8 cellular contexts compared by ENCODE assay signal in the genomic region with DNA sequence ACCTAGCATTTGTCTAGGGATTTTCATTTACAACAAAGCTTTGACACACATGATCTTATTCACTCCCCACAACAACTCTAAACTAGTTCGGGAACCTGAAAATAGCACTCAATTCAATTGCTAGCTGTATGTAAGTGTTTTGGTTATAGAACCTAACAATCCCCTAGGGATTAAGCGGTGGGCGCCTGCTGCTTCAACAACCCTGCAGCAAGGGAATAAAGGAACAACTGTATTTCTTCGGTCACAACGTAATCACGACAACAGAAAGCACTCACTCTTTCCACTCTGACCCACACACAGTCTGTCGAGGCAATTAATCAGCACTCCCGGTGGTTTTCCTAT. TPM values are rescaled to one million over a fixed set of nuclear protein-coding genes. Genes with fewer than 3 reads are reported as not detected.
DNase-seq lines count a peak whose midpoint lies in the region; ATAC-seq, FAIRE-seq and TF ChIP-seq lines count a peak whose summit lies in the region.

No MANE protein-coding gene starts in this region.

- peaks cover 9% of the 10 kb centered on the region for H3K4me1 ChIP-seq in hepatocyte (ENCODE audit: insufficient read depth)
- H3K4me1 ChIP-seq in tibial artery = peaks cover 0 to 14% (median 0%) of the 10 kb centered on the region in 4 donors

- H3K79me2 ChIP-seq in hepatocyte = peaks cover 27% of the 10 kb centered on the region

- H3K9me3 ChIP-seq in hepatocyte (ENCODE audit: low read depth) (no peaks in the 10 kb centered on the region), tibial artery (no peaks in the 10 kb centered on the region)

- peak overlapping the region; percentile 72 for H3K4me3 ChIP-seq in BJ (ENCODE audit: low read depth, low read length)
- H3K4me3 ChIP-seq in hepatocyte = peak overlapping the region; percentile 95
- H3K4me3 ChIP-seq in tibial artery = peak overlapping the region; percentile 84 to 86

- CTCF ChIA-PET in BJ (lab: Yijun Ruan, JAX) = no interaction called here

- peak overlapping the region; percentile 86 for H2AFZ ChIP-seq in hepatocyte

- no peaks in the 10 kb centered on the region for H3K9me2 ChIP-seq in hepatocyte (replicated peaks; ENCODE audit: insufficient read depth)

- intact Hi-C loops in tibial artery (cut with DNase I; ENCODE audit: low total_unique reads) = no loop called here

- peak overlapping the region; percentile 78 for H3K4me2 ChIP-seq in hepatocyte

- no peaks in the 10 kb centered on the region for H4K20me1 ChIP-seq in hepatocyte (ENCODE audit: insufficient read depth, poor library complexity, severe bottlenecking)

- TF ChIP-seq CTCF in BJ (IDR thresholded peaks at IDR 0.05; ENCODE audit: insufficient read depth, low read depth, low read length) (no peak), hepatocyte (IDR thresholded peaks at IDR 0.05; ENCODE audit: poor library complexity) (no peak), tibial artery (IDR thresholded peaks at IDR 0.05) (no peak)

- no peak for DNase-seq in BJ (ENCODE audit: low read depth)
- peak; percentile 91 for DNase-seq in SK-MEL-5 (ENCODE audit: low read depth, low spot score)
- DNase-seq in hepatocyte (ENCODE audit: low spot score) = peak; percentile 65
- DNase-seq in tibial artery = no peak
- no peak for DNase-seq in GM19240 (ENCODE audit: insufficient read length, low spot score)
- no peak for DNase-seq in urothelium cell line (ENCODE audit: low spot score)

- WGBS in hepatocyte (ENCODE audit: low lambda C conversion rate, missing lambda C conversion rate) = 34% methylated on average over 8 of the region's 8 CpGs

- POLR2A ChIA-PET in BJ (lab: Charles Lee) = interaction anchor here (0.6 kb wide), 1 partner anchor 8 kb away, joined by 6 read pairs; no protein-coding TSS in a partner anchor

- H3K36me3 ChIP-seq in BJ (ENCODE audit: control insufficient read depth, insufficient read depth, low read length) (no peaks in the 10 kb centered on the region), hepatocyte (replicated peaks; ENCODE audit: insufficient read depth, low read depth) (no peaks in the 10 kb centered on the region), tibial artery (no peaks in the 10 kb centered on the region)

- ATAC-seq in GM21526 (IDR thresholded peaks at IDR 0.05; ENCODE audit: low FRiP score, unreplicated experiment) (peak; percentile 9), HG03442 (IDR thresholded peaks at IDR 0.05; ENCODE audit: unreplicated experiment) (no peak)

- in situ Hi-C loops in SK-MEL-5 (cut with HindIII; ENCODE audit: low pct_unique_long_range_greater_than_20kb, low sequenced_read_pairs) = no loop called here

- H3K27me3 ChIP-seq in BJ (ENCODE audit: control insufficient read depth, insufficient read depth, low read length) = no peaks in the 10 kb centered on the region
- no peaks in the 10 kb centered on the region for H3K27me3 ChIP-seq in hepatocyte
- H3K27me3 ChIP-seq in tibial artery = no peaks in the 10 kb centered on the region

- no peak for FAIRE-seq in urothelium cell line (lab: Jason Lieb, UNC)

- peak overlapping the region; percentile 92 for H3K27ac ChIP-seq in hepatocyte
- H3K27ac ChIP-seq in tibial artery = peak overlapping the region; percentile 83 to 84

RNA-seq across cellular contexts. Expression of gene DIAPH2, which starts 0.7 kb away (rescaled TPM):
- polyA plus RNA-seq in BJ (2011; rRNA removed) (3.1 and 5.9 TPM in 2 replicates), hepatocyte (14.8 and 16.8 TPM in 2 replicates)
- 8.1 and 8.8 TPM in 2 replicates for polyA minus RNA-seq in BJ (2011; rRNA and poly(A)+ RNA removed)
- 21.8 and 23.2 TPM in 2 replicates for total RNA-seq in SK-MEL-5 (2014; rRNA removed; shearing (Covaris generic))
- polyA plus RNA-seq in SK-MEL-5 (2015; cell fraction: cytosol; rRNA removed) = 10.2 and 11.8 TPM in 2 replicates
- 4.5 and 5.3 TPM in 2 replicates for polyA plus RNA-seq in SK-MEL-5 (2015; cell fraction: nucleus; rRNA removed)
- 29.2 and 32.4 TPM in 2 replicates for total RNA-seq in hepatocyte

Comparison
In these comparisons a context has a peak if more than half of its experiments do, and no peak if none do; other contexts are left out.
1. DNase-seq: peak in SK-MEL-5 (single experiment) and hepatocyte (single experiment); none in BJ (single experiment), tibial artery (0 of 2), GM19240 (single experiment) and urothelium cell line (single experiment).
2. Peak in every context shown above with its lines, with median percentiles within 50 percentile points of each other: H3K4me3 ChIP-seq.